20 cellular contexts compared by ENCODE assay signal in genomic region chrX:2183193-2183725, GRCh38.
DNase-seq lines count a peak whose midpoint lies in the region; ATAC-seq and TF ChIP-seq lines count a peak whose summit lies in the region.
"Had no signal": no experiment of that assay in that cellular context is flagged by ENCODE, and none has a peak within 500 bp of the region (broad histone marks: within the 10 kb centered on the region; RNA-seq: fewer than 3 reads in every experiment).

No MANE protein-coding gene starts in this region.

- no peaks in the 10 kb centered on the region for H3K79me2 ChIP-seq in neural progenitor cell (ENCODE audit: low read depth)

- H3K9ac ChIP-seq in neural progenitor cell: no peak overlapping the region

- H3K36me3 ChIP-seq in neural progenitor cell: no peaks in the 10 kb centered on the region

- DNase-seq in EH (ENCODE audit: low read depth) (peak; percentile 28), NCI-H226 (peak; percentile 69), fibroblast of villous mesenchyme (ENCODE audit: low read depth) (peak; percentile 10), neural progenitor cell (ENCODE audit: low spot score) (peak; percentile 5), AG08395 (ENCODE audit: low spot score) (no peak)
- DNase-seq in stimulated activated CD4-positive, alpha-beta T cell treated with anti-CD3 and anti-CD28 coated beads, Interleukin-2, amount 100 ng/mL, for 24 hours: no peak
- DNase-seq: activated CD4-positive, CD25-positive, alpha-beta regulatory T cell treated with anti-CD3 and anti-CD28 coated beads, Interleukin-2, amount 50 U/mL, for 72 hours; activated CD8-positive, alpha-beta memory T cell treated with anti-CD3 and anti-CD28 coated beads for 24 hours; activated naive CD4-positive, alpha-beta T cell treated with anti-CD3 and anti-CD28 coated beads, Interleukin-2, amount 50 U/mL, for 16 hours; activated T-cell treated with anti-CD3 and anti-CD28 coated beads, Interleukin-2, amount 50 U/mL, for 4 hours; CD4-positive, CD25-positive, alpha-beta regulatory T cell; effector memory CD4-positive, alpha-beta T cell; GOT3; left ventricle myocardium superior; NCI-H1417; NCI-H526 treated with DMSO at 0.1 percent for 48 hours; SW 1271 had no signal

- H3K4me3 ChIP-seq in fibroblast of villous mesenchyme (ENCODE audit: low read depth, low read length) (no peak overlapping the region), neural progenitor cell (no peak overlapping the region)

- TF ChIP-seq CTCF in fibroblast of villous mesenchyme (IDR thresholded peaks at IDR 0.05; ENCODE audit: insufficient read depth, low read depth, low read length) (no peak), neural progenitor cell (IDR thresholded peaks at IDR 0.05) (no peak)

- H3K4me2 ChIP-seq in neural progenitor cell: peak overlapping the region; percentile 41

- H4K20me1 ChIP-seq in neural progenitor cell (ENCODE audit: low read depth): peaks cover 4% of the 10 kb centered on the region

- H3K27ac ChIP-seq in neural progenitor cell: peak overlapping the region; percentile 43

- no peak overlapping the region for H2AFZ ChIP-seq in neural progenitor cell (replicated peaks)

- ATAC-seq in HG02642 (IDR thresholded peaks at IDR 0.05; ENCODE audit: poor library complexity, unreplicated experiment) (no peak), GM21825 (IDR thresholded peaks at IDR 0.05; ENCODE audit: unreplicated experiment) (no peak)
- ATAC-seq: activated T-cell treated with anti-CD3 and anti-CD28 coated beads, Interleukin-2, amount 50 U/mL, for 4 hours; left ventricle myocardium superior; Right ventricle myocardium inferior had no signal

- peaks cover 7% of the 10 kb centered on the region for H3K36me3 Mint-ChIP-seq in neural progenitor cell

- peaks cover 11% of the 10 kb centered on the region for H3K4me1 Mint-ChIP-seq in neural progenitor cell
- H3K4me1 Mint-ChIP-seq: CD4-positive, CD25-positive, alpha-beta regulatory T cell had no signal

- H3K27ac Mint-ChIP-seq in neural progenitor cell: no peak overlapping the region
- H3K27ac Mint-ChIP-seq: CD4-positive, CD25-positive, alpha-beta regulatory T cell had no signal

- no peaks in the 10 kb centered on the region for H3K9me3 ChIP-seq in neural progenitor cell (ENCODE audit: low read depth)

- H3K27me3 ChIP-seq in neural progenitor cell: no peaks in the 10 kb centered on the region

- peaks cover 16% of the 10 kb centered on the region for H3K4me1 ChIP-seq in neural progenitor cell

- H3K9me3 Mint-ChIP-seq in neural progenitor cell: peaks cover 11% of the 10 kb centered on the region

- peaks cover 26% of the 10 kb centered on the region for H3F3A ChIP-seq in neural progenitor cell (ENCODE audit: low read depth)

- H3K4me3 Mint-ChIP-seq in neural progenitor cell: no peak overlapping the region
- H3K4me3 Mint-ChIP-seq: activated T-cell treated with anti-CD3 and anti-CD28 coated beads, Interleukin-2, amount 50 U/mL, for 4 hours; CD4-positive, CD25-positive, alpha-beta regulatory T cell had no signal

- peaks cover 4% of the 10 kb centered on the region for H3K27me3 Mint-ChIP-seq in neural progenitor cell (ENCODE audit: insufficient read depth, low read depth)
- H3K27me3 Mint-ChIP-seq: CD4-positive, CD25-positive, alpha-beta regulatory T cell had no signal

Comparison
In these comparisons a context has a peak if more than half of its experiments do, and no peak if none do; other contexts are left out.
1. DNase-seq: peak in EH (single experiment), NCI-H226 (single experiment), fibroblast of villous mesenchyme (single experiment) and neural progenitor cell (single experiment); none in stimulated activated CD4-positive, alpha-beta T cell treated with anti-CD3 and anti-CD28 coated beads, Interleukin-2, amount 100 ng/mL, for 24 hours (0 of 2) and AG08395 (single experiment).